ENCODE assay signal across 16 cellular contexts in the genomic region with DNA sequence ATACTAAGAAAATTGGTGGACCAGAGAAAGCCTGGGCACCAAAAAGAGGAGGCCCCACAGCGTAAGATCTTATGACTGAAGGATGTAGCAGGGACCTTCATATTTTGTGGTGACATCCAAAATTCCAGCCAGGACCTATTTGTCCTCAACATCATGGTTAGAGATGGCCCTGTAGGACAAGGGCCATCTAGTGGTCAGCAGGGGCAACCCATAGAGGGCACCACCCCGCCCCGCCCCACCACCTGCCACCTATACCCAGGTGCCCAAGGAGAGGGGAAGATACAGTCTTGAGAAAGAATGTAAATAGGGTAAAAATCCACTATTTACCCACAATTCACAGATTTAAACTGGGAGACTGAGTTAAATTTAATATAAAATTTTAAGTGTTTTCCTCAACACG. TPM values are rescaled to one million over a fixed set of nuclear protein-coding genes. Genes with fewer than 3 reads are reported as not detected.
DNase-seq lines count a peak whose midpoint lies in the region; ATAC-seq and TF ChIP-seq lines count a peak whose summit lies in the region.
"Had no signal": no experiment of that assay in that cellular context is flagged by ENCODE, and none has a peak within 500 bp of the region (broad histone marks: within the 10 kb centered on the region; RNA-seq: fewer than 3 reads in every experiment).

No MANE protein-coding gene starts in this region.

- H3K27ac Mint-ChIP-seq in stimulated activated naive CD8-positive, alpha-beta T cell treated with anti-CD3 and anti-CD28 coated beads, Interleukin-15, amount 100 ng/mL, for 72 hours = no peak overlapping the region
- no peak overlapping the region for H3K27ac Mint-ChIP-seq in activated CD4-positive, alpha-beta memory T cell treated with anti-CD3 and anti-CD28 coated beads, Interleukin-2, amount 10 ng/mL, durations not matched to agents 7 days and 5 days
- no peak overlapping the region for H3K27ac Mint-ChIP-seq in activated T-helper 1 cell treated with anti-CD3 and anti-CD28 coated beads, Interleukin-12 subunit alpha, Interleukin-12 subunit beta, Interleukin-2, Interleukin-4 antibody, amounts not matched to agents 30 ng/mL and 10 ng/mL and 1 ng/mL, durations not matched to agents 14 hours and 24 hours and 36 hours
- H3K27ac Mint-ChIP-seq: activated naive CD4-positive, alpha-beta T cell treated with anti-CD3 and anti-CD28 coated beads, Interleukin-2, amount 50 U/mL, for 24 hours; CD4-positive, alpha-beta T cell had no signal

- no peak overlapping the region for H4K91ac ChIP-seq in neuronal stem cell (ENCODE audit: low read depth, low read length, poor library complexity)

- H3K9me3 Mint-ChIP-seq in stimulated activated naive CD8-positive, alpha-beta T cell treated with anti-CD3 and anti-CD28 coated beads, Interleukin-15, amount 100 ng/mL, for 72 hours = no peaks in the 10 kb centered on the region
- no peaks in the 10 kb centered on the region for H3K9me3 Mint-ChIP-seq in activated CD4-positive, alpha-beta memory T cell treated with anti-CD3 and anti-CD28 coated beads, Interleukin-2, amount 10 ng/mL, durations not matched to agents 7 days and 5 days
- H3K9me3 Mint-ChIP-seq in activated T-helper 1 cell treated with anti-CD3 and anti-CD28 coated beads, Interleukin-12 subunit alpha, Interleukin-12 subunit beta, Interleukin-2, Interleukin-4 antibody, amounts not matched to agents 30 ng/mL and 10 ng/mL and 1 ng/mL, durations not matched to agents 14 hours and 24 hours and 36 hours = no peaks in the 10 kb centered on the region
- H3K9me3 Mint-ChIP-seq: activated naive CD4-positive, alpha-beta T cell treated with anti-CD3 and anti-CD28 coated beads, Interleukin-2, amount 50 U/mL, for 24 hours; CD4-positive, alpha-beta T cell had no signal

- H3K27ac ChIP-seq in tibial nerve (no peak overlapping the region), neuronal stem cell (replicated peaks; ENCODE audit: low read length) (no peak overlapping the region)
- H3K27ac ChIP-seq: neutrophil, RWPE1 had no signal

- no peak for TF ChIP-seq POLR2A in tibial nerve (IDR thresholded peaks at IDR 0.05)

- H3K4ac ChIP-seq in neuronal stem cell (ENCODE audit: low read length) = no peak overlapping the region

- no peaks in the 10 kb centered on the region for H3K36me3 Mint-ChIP-seq in activated CD4-positive, alpha-beta memory T cell treated with anti-CD3 and anti-CD28 coated beads, Interleukin-2, amount 10 ng/mL, durations not matched to agents 7 days and 5 days (ENCODE audit: low read depth)
- no peaks in the 10 kb centered on the region for H3K36me3 Mint-ChIP-seq in activated T-helper 1 cell treated with anti-CD3 and anti-CD28 coated beads, Interleukin-12 subunit alpha, Interleukin-12 subunit beta, Interleukin-2, Interleukin-4 antibody, amounts not matched to agents 30 ng/mL and 10 ng/mL and 1 ng/mL, durations not matched to agents 14 hours and 24 hours and 36 hours (ENCODE audit: low read depth)
- H3K36me3 Mint-ChIP-seq: activated naive CD4-positive, alpha-beta T cell treated with anti-CD3 and anti-CD28 coated beads, Interleukin-2, amount 50 U/mL, for 24 hours had no signal

- CTCF ChIA-PET in activated CD4-positive, alpha-beta memory T cell treated with anti-CD3 and anti-CD28 coated beads, Interleukin-2, amount 10 ng/mL, durations not matched to agents 7 days and 5 days (lab: Charles Lee) = no interaction called here

- no peaks in the 10 kb centered on the region for H3K27me3 Mint-ChIP-seq in stimulated activated naive CD8-positive, alpha-beta T cell treated with anti-CD3 and anti-CD28 coated beads, Interleukin-15, amount 100 ng/mL, for 72 hours
- peaks cover 7% of the 10 kb centered on the region for H3K27me3 Mint-ChIP-seq in activated CD4-positive, alpha-beta memory T cell treated with anti-CD3 and anti-CD28 coated beads, Interleukin-2, amount 10 ng/mL, durations not matched to agents 7 days and 5 days
- peaks cover 12% of the 10 kb centered on the region for H3K27me3 Mint-ChIP-seq in activated T-helper 1 cell treated with anti-CD3 and anti-CD28 coated beads, Interleukin-12 subunit alpha, Interleukin-12 subunit beta, Interleukin-2, Interleukin-4 antibody, amounts not matched to agents 30 ng/mL and 10 ng/mL and 1 ng/mL, durations not matched to agents 14 hours and 24 hours and 36 hours (ENCODE audit: insufficient read depth)
- H3K27me3 Mint-ChIP-seq: activated naive CD4-positive, alpha-beta T cell treated with anti-CD3 and anti-CD28 coated beads, Interleukin-2, amount 50 U/mL, for 24 hours; CD4-positive, alpha-beta T cell had no signal

- H2AK5ac ChIP-seq in neuronal stem cell (ENCODE audit: low read depth, low read length) = no peak overlapping the region

- H3K9ac ChIP-seq in neuronal stem cell (ENCODE audit: low read depth, low read length, poor library complexity) = no peak overlapping the region

- H3K4me3 ChIP-seq in fibroblast of pulmonary artery (replicated peaks; ENCODE audit: low read depth, low read length) = no peak overlapping the region
- H3K4me3 ChIP-seq in tibial nerve = no peak overlapping the region
- H3K4me3 ChIP-seq in neuronal stem cell (ENCODE audit: low read length in 2 of 2) = no peak overlapping the region
- H3K4me3 ChIP-seq: HAP-1 had no signal

- H2BK5ac ChIP-seq in neuronal stem cell (ENCODE audit: low read length) = no peak overlapping the region

- H4K8ac ChIP-seq in neuronal stem cell (ENCODE audit: low read depth, low read length) = no peak overlapping the region

- no peaks in the 10 kb centered on the region for H3K27me3 ChIP-seq in tibial nerve
- peaks cover 0 to 3% (median 0%) of the 10 kb centered on the region in 3 experiments for H3K27me3 ChIP-seq in neuronal stem cell (ENCODE audit: control insufficient read depth in 3 of 3, insufficient read depth in 3 of 3, low read depth in 1 of 3, low read length in 3 of 3)

- no peak overlapping the region for H3K4me3 Mint-ChIP-seq in stimulated activated naive CD8-positive, alpha-beta T cell treated with anti-CD3 and anti-CD28 coated beads, Interleukin-15, amount 100 ng/mL, for 72 hours
- H3K4me3 Mint-ChIP-seq in activated CD4-positive, alpha-beta memory T cell treated with anti-CD3 and anti-CD28 coated beads, Interleukin-2, amount 10 ng/mL, durations not matched to agents 7 days and 5 days = no peak overlapping the region
- H3K4me3 Mint-ChIP-seq in activated T-helper 1 cell treated with anti-CD3 and anti-CD28 coated beads, Interleukin-12 subunit alpha, Interleukin-12 subunit beta, Interleukin-2, Interleukin-4 antibody, amounts not matched to agents 30 ng/mL and 10 ng/mL and 1 ng/mL, durations not matched to agents 14 hours and 24 hours and 36 hours = no peak overlapping the region
- H3K4me3 Mint-ChIP-seq: activated naive CD4-positive, alpha-beta T cell treated with anti-CD3 and anti-CD28 coated beads, Interleukin-2, amount 50 U/mL, for 24 hours; CD4-positive, alpha-beta T cell had no signal

- H3K36me3 ChIP-seq in tibial nerve (no peaks in the 10 kb centered on the region), neuronal stem cell (replicated peaks in 1 of 2; ENCODE audit: control insufficient read depth in 2 of 2, insufficient read depth in 2 of 2, low read length in 2 of 2) (no peaks in the 10 kb centered on the region)
- H3K36me3 ChIP-seq: HAP-1, neutrophil had no signal

- H2BK15ac ChIP-seq in neuronal stem cell (ENCODE audit: low read length) = no peak overlapping the region

- POLR2A ChIA-PET in activated CD4-positive, alpha-beta memory T cell treated with anti-CD3 and anti-CD28 coated beads, Interleukin-2, amount 10 ng/mL, durations not matched to agents 7 days and 5 days (lab: Charles Lee) = no interaction called here

- H3K23ac ChIP-seq in neuronal stem cell (ENCODE audit: low read depth, low read length, poor library complexity) = no peak overlapping the region

- no peak overlapping the region for H2AFZ ChIP-seq in neuronal stem cell (ENCODE audit: low read length)

- no peak for ATAC-seq in stimulated activated naive CD8-positive, alpha-beta T cell treated with anti-CD3 and anti-CD28 coated beads, Interleukin-15, Interleukin-2, amounts not matched to agents 100 U/mL and 50 U/mL, for 24 hours
- no peak for ATAC-seq in stimulated activated naive CD8-positive, alpha-beta T cell treated with anti-CD3 and anti-CD28 coated beads, Interleukin-15, amount 100 ng/mL, for 72 hours

- H3K4me1 Mint-ChIP-seq in stimulated activated naive CD8-positive, alpha-beta T cell treated with anti-CD3 and anti-CD28 coated beads, Interleukin-15, amount 100 ng/mL, for 72 hours = peaks cover 17% of the 10 kb centered on the region
- peaks cover 9% of the 10 kb centered on the region for H3K4me1 Mint-ChIP-seq in activated CD4-positive, alpha-beta memory T cell treated with anti-CD3 and anti-CD28 coated beads, Interleukin-2, amount 10 ng/mL, durations not matched to agents 7 days and 5 days
- no peaks in the 10 kb centered on the region for H3K4me1 Mint-ChIP-seq in activated T-helper 1 cell treated with anti-CD3 and anti-CD28 coated beads, Interleukin-12 subunit alpha, Interleukin-12 subunit beta, Interleukin-2, Interleukin-4 antibody, amounts not matched to agents 30 ng/mL and 10 ng/mL and 1 ng/mL, durations not matched to agents 14 hours and 24 hours and 36 hours (ENCODE audit: low read depth)

- H3K14ac ChIP-seq in neuronal stem cell (ENCODE audit: low read length) = no peak overlapping the region

- peak; percentile 11 for TF ChIP-seq CTCF in fibroblast of pulmonary artery (IDR thresholded peaks at IDR 0.05; ENCODE audit: low read length, missing control alignments)
- TF ChIP-seq CTCF in tibial nerve (IDR thresholded peaks at IDR 0.05) = no peak

- H2BK120ac ChIP-seq in neuronal stem cell (ENCODE audit: low read depth, low read length) = no peak overlapping the region

- 82 to 93% methylated on average over 4 of the region's 4 CpGs for WGBS in tibial nerve, 2 donors
- no CpG with 5 or more reads among the region's 4 CpGs for WGBS in neuronal stem cell (ENCODE audit: extremely low coverage in 2 of 2, insufficient read length in 2 of 2, insufficient replicate concordance in 1 of 2), 2 donors

- H3K9me3 ChIP-seq in tibial nerve (no peaks in the 10 kb centered on the region), neuronal stem cell (replicated peaks in 1 of 2; ENCODE audit: control insufficient read depth in 2 of 2, insufficient read depth in 1 of 2, low read depth in 1 of 2, low read length in 2 of 2) (no peaks in the 10 kb centered on the region)
- H3K9me3 ChIP-seq: HAP-1, neutrophil had no signal

- TF ChIP-seq EP300 in tibial nerve (IDR thresholded peaks at IDR 0.05) = no peak

- no peaks in the 10 kb centered on the region for H3K4me1 ChIP-seq in tibial nerve
- peaks cover 7 to 23% of the 10 kb centered on the region in 2 donors for H3K4me1 ChIP-seq in neuronal stem cell (ENCODE audit: control insufficient read depth in 2 of 2, insufficient read depth in 1 of 2, low read depth in 1 of 2, low read length in 2 of 2)
- H3K4me1 ChIP-seq: HAP-1 had no signal

- no peak overlapping the region for H2BK12ac ChIP-seq in neuronal stem cell (ENCODE audit: low read length)

- no peaks in the 10 kb centered on the region for H3K79me1 ChIP-seq in neuronal stem cell (ENCODE audit: low read depth, low read length)

- intact Hi-C loops in activated T-helper 1 cell treated with anti-CD3 and anti-CD28 coated beads, Interleukin-12 subunit alpha, Interleukin-12 subunit beta, Interleukin-2, Interleukin-4 antibody, amounts not matched to agents 30 ng/mL and 10 ng/mL and 1 ng/mL, durations not matched to agents 14 hours and 24 hours and 36 hours (cut with micrococcal nuclease) = no loop called here

- H3K18ac ChIP-seq in neuronal stem cell (ENCODE audit: low read length) = no peak overlapping the region

- DNase-seq in stimulated activated naive CD8-positive, alpha-beta T cell treated with anti-CD3 and anti-CD28 coated beads, Interleukin-15, Interleukin-2, amounts not matched to agents 100 U/mL and 50 U/mL, for 24 hours = peak; percentile 14
- no peak for DNase-seq in stimulated activated naive CD8-positive, alpha-beta T cell treated with anti-CD3 and anti-CD28 coated beads, Interleukin-15, amount 100 ng/mL, for 72 hours
- peak; percentile 3 for DNase-seq in NCI-H69 (lab: John Stamatoyannopoulos, UW)
- DNase-seq in fibroblast of pulmonary artery (ENCODE audit: low read depth) = no peak
- no peak for DNase-seq in tibial nerve (ENCODE audit: low spot score in 2 of 2)
- no peak for DNase-seq in activated CD4-positive, alpha-beta memory T cell treated with anti-CD3 and anti-CD28 coated beads, Interleukin-2, amount 10 ng/mL, durations not matched to agents 7 days and 5 days
- no peak for DNase-seq in activated T-helper 1 cell treated with anti-CD3 and anti-CD28 coated beads, Interleukin-12 subunit alpha, Interleukin-12 subunit beta, Interleukin-2, Interleukin-4 antibody, amounts not matched to agents 30 ng/mL and 10 ng/mL and 1 ng/mL, durations not matched to agents 14 hours and 24 hours and 36 hours (ENCODE audit: low spot score)
- no peak for DNase-seq in neuronal stem cell (ENCODE audit: low spot score)
- DNase-seq: activated CD4-positive, alpha-beta T cell treated with anti-CD3 and anti-CD28 coated beads for 4 hours; CD4-positive, alpha-beta T cell; effector memory CD4-positive, alpha-beta T cell; NCI-H1105 had no signal

- no peak overlapping the region for H3K4me2 ChIP-seq in neuronal stem cell (ENCODE audit: insufficient read depth, low read length, poor library complexity, severe bottlenecking)

RNA-seq across cellular contexts. Expression of a gene that starts 59.6 kb away (rescaled TPM):
- total RNA-seq in tibial nerve = not detected
- 1 to 10 TPM; 1.8 to 2.3 TPM for total RNA-seq in activated CD4-positive, alpha-beta memory T cell treated with anti-CD3 and anti-CD28 coated beads, Interleukin-2, amount 10 ng/mL, durations not matched to agents 7 days and 5 days
- total RNA-seq in activated T-helper 1 cell treated with anti-CD3 and anti-CD28 coated beads, Interleukin-12 subunit alpha, Interleukin-12 subunit beta, Interleukin-2, Interleukin-4 antibody, amounts not matched to agents 30 ng/mL and 10 ng/mL and 1 ng/mL, durations not matched to agents 14 hours and 24 hours and 36 hours = 0.12 and 0.21 TPM in 2 replicates
- 8.5 TPM for polyA plus RNA-seq in neuronal stem cell (2013, experiment 1 of 2)
- 8.8 TPM for polyA plus RNA-seq in neuronal stem cell (2013, experiment 2 of 2)

Comparison
In these comparisons a context has a peak if more than half of its experiments do, and no peak if none do; other contexts are left out.
1. DNase-seq: peak in stimulated activated naive CD8-positive, alpha-beta T cell treated with anti-CD3 and anti-CD28 coated beads, Interleukin-15, Interleukin-2, amounts not matched to agents 100 U/mL and 50 U/mL, for 24 hours (single experiment) and NCI-H69 (single experiment); none in stimulated activated naive CD8-positive, alpha-beta T cell treated with anti-CD3 and anti-CD28 coated beads, Interleukin-15, amount 100 ng/mL, for 72 hours (0 of 2), fibroblast of pulmonary artery (single experiment), tibial nerve (0 of 2), activated CD4-positive, alpha-beta memory T cell treated with anti-CD3 and anti-CD28 coated beads, Interleukin-2, amount 10 ng/mL, durations not matched to agents 7 days and 5 days (single experiment), activated T-helper 1 cell treated with anti-CD3 and anti-CD28 coated beads, Interleukin-12 subunit alpha, Interleukin-12 subunit beta, Interleukin-2, Interleukin-4 antibody, amounts not matched to agents 30 ng/mL and 10 ng/mL and 1 ng/mL, durations not matched to agents 14 hours and 24 hours and 36 hours (single experiment) and neuronal stem cell (single experiment).